12 cellular contexts compared by ENCODE assay signal in the genomic region with DNA sequence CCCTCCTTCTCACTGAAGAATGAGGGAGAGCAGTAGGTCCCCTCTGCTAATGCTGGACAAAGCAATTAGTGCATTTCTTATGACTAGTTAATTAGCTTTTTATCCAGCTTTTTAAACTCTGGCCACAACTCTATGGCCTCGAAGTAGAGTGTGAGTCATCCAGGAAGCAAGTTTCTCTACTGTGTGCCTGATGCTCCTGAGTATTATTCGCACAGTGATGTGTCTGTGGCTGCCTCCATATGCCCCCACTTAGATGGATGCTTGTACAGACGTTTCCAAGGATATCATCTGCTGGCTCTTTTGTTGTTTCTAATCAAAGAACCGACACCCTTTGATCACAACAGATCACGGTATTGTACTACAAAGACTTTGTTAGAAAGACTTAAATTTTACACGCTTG. TPM values are rescaled to one million over a fixed set of nuclear protein-coding genes. Genes with fewer than 3 reads are reported as not detected.
DNase-seq lines count a peak whose midpoint lies in the region; ATAC-seq, FAIRE-seq and TF ChIP-seq lines count a peak whose summit lies in the region.
"Had no signal": no experiment of that assay in that cellular context is flagged by ENCODE, and none has a peak within 500 bp of the region (broad histone marks: within the 10 kb centered on the region; RNA-seq: fewer than 3 reads in every experiment).

No MANE protein-coding gene starts in this region.

- ATAC-seq in activated T-helper 17 cell treated with anti-CD3 and anti-CD28 coated beads, Interleukin-2, amount 50 U/mL, for 72 hours (replicated peaks), result peak; percentile 45
- ATAC-seq in HepG2, result peak; percentile 56
- ATAC-seq in GM21367 (IDR thresholded peaks at IDR 0.05; ENCODE audit: unreplicated experiment), result no peak
- ATAC-seq in GM18907 (IDR thresholded peaks at IDR 0.05; ENCODE audit: unreplicated experiment), result no peak
- ATAC-seq in GM18505 (IDR thresholded peaks at IDR 0.05; ENCODE audit: unreplicated experiment), result no peak

- TF ChIP-seq EP300 in HepG2 (IDR thresholded peaks at IDR 0.05; ENCODE audit: low read depth in 2 of 2, low read length in 2 of 2) (no peak), HepG2 (CRISPR knock-in tag; IDR thresholded peaks at IDR 0.05; ENCODE audit: borderline replicate concordance) (no peak)

- H3K4me1 ChIP-seq in Caco-2, result peaks cover 28% of the 10 kb centered on the region
- peaks cover 84% of the 10 kb centered on the region for H3K4me1 ChIP-seq in HepG2 (ENCODE audit: insufficient read depth, low read length)
- H3K4me1 ChIP-seq: SJSA1 had no signal

- no TSS peak for BruUV-seq in Caco-2 (replicated peaks; lab: Mats Ljungman, UMichigan)
- no TSS peak for BruUV-seq in HepG2 (replicated peaks; lab: Mats Ljungman, UMichigan)

- peaks cover 80% of the 10 kb centered on the region for H3K79me2 ChIP-seq in HepG2 (ENCODE audit: insufficient read depth, low read length)

- H3K36me3 ChIP-seq in Caco-2 (ENCODE audit: control insufficient read depth, insufficient read depth, low read length), result no peaks in the 10 kb centered on the region
- H3K36me3 ChIP-seq in HepG2 (replicated peaks in 1 of 2; ENCODE audit: control insufficient read depth in 1 of 2, insufficient read depth in 2 of 2, low read length in 2 of 2), result peaks cover 2 to 4% of the 10 kb centered on the region in 2 experiments; a peak in 2 of 5 replicates
- H3K36me3 ChIP-seq: MG63, SJSA1 had no signal

- no peaks in the 10 kb centered on the region for H3K27me3 Mint-ChIP-seq in Caco-2 (ENCODE audit: insufficient read depth, unreplicated experiment)
- H3K27me3 Mint-ChIP-seq in activated T-helper 17 cell treated with anti-CD3 and anti-CD28 coated beads, Interleukin-2, amount 50 U/mL, for 72 hours, result no peaks in the 10 kb centered on the region
- H3K27me3 Mint-ChIP-seq: memory B cell had no signal

- peak overlapping the region; percentile 85 for H3K27ac ChIP-seq in HepG2 (ENCODE audit: extremely low read length, insufficient read depth, low read length)
- H3K27ac ChIP-seq: SJSA1 had no signal

- peak overlapping the region; percentile 72 for H3K4me2 ChIP-seq in HepG2 (ENCODE audit: low read depth, low read length)

- DNase-seq in Caco-2, result no peak
- DNase-seq in Jurkat, Clone E6-1 (ENCODE audit: low read depth, low spot score), result peak; percentile 44
- DNase-seq in HepG2 (ENCODE audit: low spot score), result peak; percentile 67
- no peak for DNase-seq in retina
- DNase-seq: MG63 had no signal

- H3K4me1 Mint-ChIP-seq in Caco-2 (ENCODE audit: low read depth, unreplicated experiment), result peaks cover 48% of the 10 kb centered on the region
- H3K4me1 Mint-ChIP-seq in activated T-helper 17 cell treated with anti-CD3 and anti-CD28 coated beads, Interleukin-2, amount 50 U/mL, for 72 hours, result no peaks in the 10 kb centered on the region

- peak overlapping the region; percentile 56; the same call in 1 of the 2 replicates for H3K9ac ChIP-seq in HepG2 (ENCODE audit: insufficient read depth, low read depth, low read length)

- H3K27ac Mint-ChIP-seq in Caco-2 (ENCODE audit: unreplicated experiment), result peak overlapping the region; percentile 10
- no peak overlapping the region for H3K27ac Mint-ChIP-seq in activated T-helper 17 cell treated with anti-CD3 and anti-CD28 coated beads, Interleukin-2, amount 50 U/mL, for 72 hours
- H3K27ac Mint-ChIP-seq: memory B cell had no signal

- CTCF ChIA-PET in Caco-2 (lab: Charles Lee) (interaction anchor here (0.6 kb wide), 1 partner anchor 87 kb away, joined by 3 read pairs; no protein-coding TSS in a partner anchor), HepG2 (lab: Yijun Ruan, JAX; ENCODE audit: low intra/inter-chr PET ratio, low total read pairs) (no interaction called here)

- TF ChIP-seq CTCF in Caco-2 (IDR thresholded peaks at IDR 0.05; ENCODE audit: insufficient read depth in 1 of 2, low read depth in 1 of 2, low read length in 1 of 2, severe bottlenecking in 1 of 2, unreplicated experiment in 1 of 2) (no peak), HepG2 (CRISPR knock-in tag; IDR thresholded peaks at IDR 0.05) (no peak)

- no peaks in the 10 kb centered on the region for H3K9me3 Mint-ChIP-seq in Caco-2 (ENCODE audit: unreplicated experiment)
- H3K9me3 Mint-ChIP-seq in activated T-helper 17 cell treated with anti-CD3 and anti-CD28 coated beads, Interleukin-2, amount 50 U/mL, for 72 hours, result no peaks in the 10 kb centered on the region
- H3K9me3 Mint-ChIP-seq: memory B cell had no signal

- in situ Hi-C loops in HepG2 (cut with HindIII; ENCODE audit: extremely low pct_ligation_motif_present, low pct_unique_long_range_greater_than_20kb), result no loop called here

- H3K4me3 ChIP-seq in Caco-2 (ENCODE audit: low read depth, low read length), result no peak overlapping the region
- no peak overlapping the region for H3K4me3 ChIP-seq in Jurkat, Clone E6-1 (ENCODE audit: low read length)
- H3K4me3 ChIP-seq in HepG2 (replicated peaks in 1 of 3; ENCODE audit: insufficient read depth in 1 of 3, low read depth in 2 of 3, low read length in 3 of 3), result no peak overlapping the region
- H3K4me3 ChIP-seq: MG63, SJSA1 had no signal

- no peak overlapping the region for H2AFZ ChIP-seq in HepG2 (ENCODE audit: low read length)

- 49% methylated on average over 6 of the region's 6 CpGs for WGBS in HepG2 (ENCODE audit: low lambda C conversion rate)

- no peak for TF ChIP-seq POLR2A in HepG2 (IDR thresholded peaks at IDR 0.05; ENCODE audit: insufficient read depth in 1 of 2, low read depth in 2 of 2, low read length in 2 of 2)
- no peak for TF ChIP-seq POLR2A in GM18505 (IDR thresholded peaks at IDR 0.05; ENCODE audit: borderline replicate concordance, extremely low read depth, insufficient read depth, insufficient read length)

- POLR2A ChIA-PET in Caco-2 (lab: Charles Lee) (no interaction called here), HepG2 (lab: Yijun Ruan, JAX) (interaction anchor here (0.6 to 5.2 kb wide), 4 partner anchors 12 to 65 kb away, joined by 3 to 42 read pairs (median 7); a partner anchor contains a TSS)

- H3K27me3 ChIP-seq in Caco-2 (replicated peaks; ENCODE audit: control insufficient read depth, insufficient read depth, low read length) (no peaks in the 10 kb centered on the region), HepG2 (ENCODE audit: control insufficient read depth in 1 of 2, insufficient read depth in 2 of 2, low read length in 2 of 2) (no peaks in the 10 kb centered on the region)
- H3K27me3 ChIP-seq: MG63 had no signal

- no peak for TF ChIP-seq RAD21 in HepG2 (CRISPR knock-in tag; IDR thresholded peaks at IDR 0.05)

- peak; percentile 46 for FAIRE-seq in HepG2 (lab: Jason Lieb, UNC)
- FAIRE-seq: GM18507 had no signal

- H3K36me3 Mint-ChIP-seq in Caco-2 (ENCODE audit: insufficient read depth, unreplicated experiment), result peaks cover 4% of the 10 kb centered on the region
- no peaks in the 10 kb centered on the region for H3K36me3 Mint-ChIP-seq in activated T-helper 17 cell treated with anti-CD3 and anti-CD28 coated beads, Interleukin-2, amount 50 U/mL, for 72 hours (ENCODE audit: low read depth)
- H3K36me3 Mint-ChIP-seq: memory B cell had no signal

- H3K4me3 Mint-ChIP-seq in Caco-2 (ENCODE audit: unreplicated experiment), result no peak overlapping the region
- no peak overlapping the region for H3K4me3 Mint-ChIP-seq in activated T-helper 17 cell treated with anti-CD3 and anti-CD28 coated beads, Interleukin-2, amount 50 U/mL, for 72 hours
- H3K4me3 Mint-ChIP-seq: memory B cell had no signal

- no peaks in the 10 kb centered on the region for H4K20me1 ChIP-seq in HepG2 (ENCODE audit: insufficient read depth, low read length)

- intact Hi-C loops in Caco-2 (cut with micrococcal nuclease; ENCODE audit: unreplicated experiment), result no loop called here
- intact Hi-C loops in HepG2 (cut with micrococcal nuclease; ENCODE audit: unreplicated experiment), result loop anchor here (5.0 to 10.0 kb wide), 2 partner anchors 40 to 357 kb away; a partner anchor contains a TSS

- H3K9me3 ChIP-seq in Caco-2, result no peaks in the 10 kb centered on the region
- H3K9me3 ChIP-seq in HepG2 (ENCODE audit: low read length), result no peaks in the 10 kb centered on the region
- H3K9me3 ChIP-seq: MG63, SJSA1 had no signal

TF ChIP-seq in HepG2, 621 proteins besides CTCF, POLR2A, EP300 and RAD21 (continues in another document):
- TF ChIP-seq, protein P1, sequence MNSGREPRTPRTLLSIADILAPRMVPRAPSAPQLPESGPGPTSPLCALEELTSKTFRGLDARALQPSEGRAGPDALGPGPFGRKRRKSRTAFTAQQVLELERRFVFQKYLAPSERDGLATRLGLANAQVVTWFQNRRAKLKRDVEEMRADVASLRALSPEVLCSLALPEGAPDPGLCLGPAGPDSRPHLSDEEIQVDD (CRISPR knock-in tag; IDR thresholded peaks at IDR 0.05; ENCODE audit: borderline replicate concordance), result no peak
- no peak for TF ChIP-seq ZSCAN29 (CRISPR knock-in tag; conservative IDR thresholded peaks at IDR 0.05)
- no peak for TF ChIP-seq ESRRA (CRISPR knock-in tag; IDR thresholded peaks at IDR 0.05; ENCODE audit: low read depth)
- no peak for TF ChIP-seq ZSCAN31 (CRISPR knock-in tag; IDR thresholded peaks at IDR 0.05; ENCODE audit: low read depth)

RNA-seq across cellular contexts. Expression of a gene that starts 12.9 kb away (rescaled TPM):
- total RNA-seq in Caco-2 (2022) (16.5 and 18.8 TPM in 2 replicates), HepG2 (2016; rRNA removed; fragmentation: Illumina TruSeq; extraction: Trizol) (23.5 and 28.6 TPM in 2 replicates)
- 22.3 TPM for polyA plus RNA-seq in Jurkat, Clone E6-1 (2012; ENCODE audit: insufficient read depth, insufficient read length)
- under 1 TPM in 1 of 2 donors, not detected in 1; 0.85 TPM for total RNA-seq in activated T-helper 17 cell treated with anti-CD3 and anti-CD28 coated beads, Interleukin-2, amount 50 U/mL, for 72 hours
- total RNA-seq in HepG2 (2016; cell fraction: cytosol; rRNA removed; fragmentation: Illumina TruSeq; extraction: Trizol; ENCODE audit: low read depth), result 15.0 and 15.4 TPM in 2 replicates
- 22.0 and 23.2 TPM in 2 replicates for total RNA-seq in HepG2 (2016; cell fraction: insoluble cytoplasmic fraction; rRNA removed; fragmentation: Illumina TruSeq; extraction: Trizol)
- total RNA-seq in HepG2 (2016; cell fraction: membrane; rRNA removed; fragmentation: Illumina TruSeq; extraction: Trizol), result 19.9 and 22.8 TPM in 2 replicates
- total RNA-seq in HepG2 (2016; cell fraction: nucleus; rRNA removed; fragmentation: Illumina TruSeq; extraction: Trizol), result 29.6 and 33.8 TPM in 2 replicates
- 21.7 and 30.5 TPM in 2 replicates for polyA plus RNA-seq in HepG2 (2011; rRNA removed)
- 15.7 and 19.8 TPM in 2 replicates for polyA plus RNA-seq in HepG2 (2011; cell fraction: cytosol; rRNA removed)
- polyA plus RNA-seq in HepG2 (2011; cell fraction: nucleus; rRNA removed), result 16.7 and 17.0 TPM in 2 replicates
- polyA plus RNA-seq in HepG2 (2012), result 22.4 and 41.2 TPM in 2 replicates
- 10.8 and 11.3 TPM in 2 replicates for polyA plus RNA-seq in HepG2 (2016; cell fraction: cytosol; fragmentation: Illumina TruSeq; extraction: Trizol; ENCODE audit: low read depth)
- 23.9 and 24.0 TPM in 2 replicates for polyA plus RNA-seq in HepG2 (2016; cell fraction: insoluble cytoplasmic fraction; fragmentation: Illumina TruSeq; extraction: Trizol; ENCODE audit: low read depth)
- polyA plus RNA-seq in HepG2 (2016; cell fraction: membrane; fragmentation: Illumina TruSeq; extraction: Trizol; ENCODE audit: low read depth), result 15.8 and 19.6 TPM in 2 replicates
- 21.1 and 21.8 TPM in 2 replicates for polyA plus RNA-seq in HepG2 (2016; cell fraction: nucleus; fragmentation: Illumina TruSeq; extraction: Trizol; ENCODE audit: insufficient read depth, low read depth)
- 9.7 and 45.6 TPM in 2 replicates for polyA minus RNA-seq in HepG2 (2011; rRNA and poly(A)+ RNA removed; ENCODE audit: low replicate concordance)
- 20.1 and 25.7 TPM in 2 replicates for polyA minus RNA-seq in HepG2 (2011; cell fraction: cytosol; rRNA and poly(A)+ RNA removed)
- polyA minus RNA-seq in HepG2 (2011; cell fraction: nucleus; rRNA and poly(A)+ RNA removed), result 96.8 and 105 TPM in 2 replicates

Comparison
In these comparisons a context has a peak if more than half of its experiments do, and no peak if none do; other contexts are left out.
1. DNase-seq: peak in Jurkat, Clone E6-1 (single experiment) and HepG2 (single experiment); none in Caco-2 (0 of 2) and retina (single experiment).
2. ATAC-seq: peak in activated T-helper 17 cell treated with anti-CD3 and anti-CD28 coated beads, Interleukin-2, amount 50 U/mL, for 72 hours (single experiment) and HepG2 (single experiment); none in GM21367 (single experiment), GM18907 (single experiment) and GM18505 (single experiment).